Comparison of ENCODE assay signal across 14 cellular contexts in the genomic region with DNA sequence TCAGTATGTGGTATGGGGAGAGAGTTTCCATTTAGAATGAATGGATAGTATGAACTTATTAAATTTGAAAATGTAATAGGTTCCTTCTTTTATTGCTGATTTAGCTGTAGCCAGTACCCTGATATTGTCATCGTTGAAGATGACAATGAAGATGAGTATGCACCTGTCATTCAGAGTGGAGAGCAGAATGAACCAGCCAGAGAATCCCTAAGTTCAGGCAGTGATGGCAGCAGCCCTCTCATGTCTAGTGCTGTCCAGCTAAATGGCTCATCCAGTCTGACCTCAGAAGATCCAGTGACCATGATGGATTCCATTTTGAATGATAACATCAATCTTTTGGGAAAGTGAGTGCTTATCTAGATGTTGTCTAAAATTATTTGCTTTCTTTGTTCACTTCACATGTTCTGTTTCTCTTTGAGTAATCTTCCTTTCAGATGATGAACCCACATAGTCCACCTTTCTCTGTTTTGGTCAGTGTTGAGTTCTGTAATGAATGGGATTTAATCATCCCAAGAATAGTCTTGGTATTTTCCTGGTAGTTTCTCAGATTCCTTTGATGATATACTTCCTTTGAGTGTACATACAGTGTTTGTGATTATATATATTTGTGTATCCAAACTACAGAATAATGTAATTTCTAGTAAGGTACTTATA. TPM values are rescaled to one million over a fixed set of nuclear protein-coding genes. Genes with fewer than 3 reads are reported as not detected.
A peak's percentile ranks its signal among the peaks of the same experiment; 100 is the strongest.
DNase-seq lines count a peak whose midpoint lies in the region; ATAC-seq, FAIRE-seq and TF ChIP-seq lines count a peak whose summit lies in the region.
"Had no signal": no experiment of that assay in that cellular context is flagged by ENCODE, and none has a peak within 500 bp of the region (broad histone marks: within the 10 kb centered on the region; RNA-seq: fewer than 3 reads in every experiment).

No MANE protein-coding gene starts in this region.

- no peaks in the 10 kb centered on the region for H3K9me3 Mint-ChIP-seq in natural killer cell treated with Interleukin-12 subunit alpha and Interleukin-12 subunit beta and Interleukin-15 and Interleukin-18, amount 100 ng/mL, for 72 hours
- no peaks in the 10 kb centered on the region for H3K9me3 Mint-ChIP-seq in natural killer cell
- H3K9me3 Mint-ChIP-seq: T-helper 1 cell treated with Interleukin-12 subunit alpha and Interleukin-12 subunit beta and Interleukin-4 antibody, amounts not matched to agents 30 μg/mL and 1 μg/mL, for 36 hours had no signal

- in situ Hi-C loops in KBM-7 (cut with MboI; ENCODE audit: low pct_unique_long_range_greater_than_20kb, low sequenced_read_pairs): no loop called here

- peak overlapping the region; percentile 36 for H3K4me3 Mint-ChIP-seq in natural killer cell treated with Interleukin-12 subunit alpha and Interleukin-12 subunit beta and Interleukin-15 and Interleukin-18, amount 100 ng/mL, for 72 hours
- H3K4me3 Mint-ChIP-seq in natural killer cell: no peak overlapping the region
- H3K4me3 Mint-ChIP-seq: T-helper 1 cell treated with Interleukin-12 subunit alpha and Interleukin-12 subunit beta and Interleukin-4 antibody, amounts not matched to agents 30 μg/mL and 1 μg/mL, for 36 hours had no signal

- H3K27ac Mint-ChIP-seq in natural killer cell treated with Interleukin-12 subunit alpha and Interleukin-12 subunit beta and Interleukin-15 and Interleukin-18, amount 100 ng/mL, for 72 hours: peak overlapping the region in 1 of 2 donors; percentile 30
- H3K27ac Mint-ChIP-seq in natural killer cell: no peak overlapping the region
- H3K27ac Mint-ChIP-seq: T-helper 1 cell treated with Interleukin-12 subunit alpha and Interleukin-12 subunit beta and Interleukin-4 antibody, amounts not matched to agents 30 μg/mL and 1 μg/mL, for 36 hours had no signal

- no peak for TF ChIP-seq POLR2A in H54 (IDR thresholded peaks at IDR 0.05; ENCODE audit: low read depth, low read length)

- H3K4me1 Mint-ChIP-seq in natural killer cell treated with Interleukin-12 subunit alpha and Interleukin-12 subunit beta and Interleukin-15 and Interleukin-18, amount 100 ng/mL, for 72 hours (ENCODE audit: low read depth in 2 of 2): peaks cover 21 to 36% of the 10 kb centered on the region in 2 donors
- H3K4me1 Mint-ChIP-seq in natural killer cell: no peaks in the 10 kb centered on the region

- DNase-seq in natural killer cell treated with Interleukin-12 subunit alpha and Interleukin-12 subunit beta and Interleukin-15 and Interleukin-18, amount 100 ng/mL, for 72 hours (ENCODE audit: low spot score): no peak
- DNase-seq in natural killer cell (no peak), H54 (ENCODE audit: insufficient read length, low spot score) (no peak), KBM-7 (no peak), mesenteric fat pad (ENCODE audit: low spot score) (no peak), NCI-H2029 (lab: John Stamatoyannopoulos, UW) (no peak)
- DNase-seq in activated CD4-positive, CD25-positive, alpha-beta regulatory T cell (lab: John Stamatoyannopoulos, UW): no peak
- DNase-seq: amygdala; NCI-H187 treated with DMSO at 0.1 percent for 48 hours; NK-92 treated with Interleukin-12 subunit alpha and Interleukin-12 subunit beta, amount 100 ng/mL, for 24 hours; spleen had no signal

- FAIRE-seq in H54 (lab: Jason Lieb, UNC): peak; percentile 41

- peaks cover 31% of the 10 kb centered on the region for H3K36me3 Mint-ChIP-seq in natural killer cell treated with Interleukin-12 subunit alpha and Interleukin-12 subunit beta and Interleukin-15 and Interleukin-18, amount 100 ng/mL, for 72 hours
- H3K36me3 Mint-ChIP-seq in natural killer cell: peaks cover 18% of the 10 kb centered on the region

- no peaks in the 10 kb centered on the region for H3K27me3 Mint-ChIP-seq in natural killer cell treated with Interleukin-12 subunit alpha and Interleukin-12 subunit beta and Interleukin-15 and Interleukin-18, amount 100 ng/mL, for 72 hours
- H3K27me3 Mint-ChIP-seq in natural killer cell (ENCODE audit: low read depth in 2 of 2): no peaks in the 10 kb centered on the region

- no peak for TF ChIP-seq CTCF in natural killer cell (IDR thresholded peaks at IDR 0.05)

- intact Hi-C loops in natural killer cell (cut with micrococcal nuclease): no loop called here

- ATAC-seq in natural killer cell treated with Interleukin-12 subunit alpha and Interleukin-12 subunit beta and Interleukin-15 and Interleukin-18, amount 100 ng/mL, for 72 hours: peak; percentile 77 to 83
- ATAC-seq in natural killer cell (no peak), HG03280 (IDR thresholded peaks at IDR 0.05; ENCODE audit: unreplicated experiment) (peak; percentile 73)
- ATAC-seq: left lobe of liver had no signal

RNA-seq across cellular contexts. Expression of a gene that starts 23.3 kb away (rescaled TPM):
- total RNA-seq in natural killer cell treated with Interleukin-12 subunit alpha and Interleukin-12 subunit beta and Interleukin-15 and Interleukin-18, amount 100 ng/mL, for 72 hours: 10 to 100 TPM; 14.3 to 18.9 TPM
- total RNA-seq in natural killer cell (10 to 100 TPM; 16.4 to 23.5 (median 21.1) TPM), mesenteric fat pad (9.8 TPM)

RNA-seq across cellular contexts. Expression of a gene that starts 48.9 kb away (rescaled TPM):
- 10 to 100 TPM; 38.0 to 70.6 TPM for total RNA-seq in natural killer cell treated with Interleukin-12 subunit alpha and Interleukin-12 subunit beta and Interleukin-15 and Interleukin-18, amount 100 ng/mL, for 72 hours
- 100 to 1,000 TPM; 124 to 131 (median 128) TPM for total RNA-seq in natural killer cell
- 254 TPM for total RNA-seq in mesenteric fat pad

Comparison
In these comparisons a context has a peak if more than half of its experiments do, and no peak if none do; other contexts are left out.
1. ATAC-seq: peak in natural killer cell treated with Interleukin-12 subunit alpha and Interleukin-12 subunit beta and Interleukin-15 and Interleukin-18, amount 100 ng/mL, for 72 hours (2 of 2) and HG03280 (single experiment); none in natural killer cell (0 of 3).